In genomic region chr19:47157455-47158321, GRCh38 we compare ENCODE assay signal across 8 cellular contexts. TPM values are rescaled to one million over a fixed set of nuclear protein-coding genes. Genes with fewer than 3 reads are reported as not detected.
DNase-seq lines count a peak whose midpoint lies in the region; ATAC-seq and TF ChIP-seq lines count a peak whose summit lies in the region.

No MANE protein-coding gene starts in this region.

- WGBS in heart right ventricle, 2 donors = 15 to 17% methylated on average over 10 of the region's 10 CpGs

- POLR2A ChIA-PET in activated naive CD8-positive, alpha-beta T cell treated with anti-CD3 and anti-CD28 coated beads, Interleukin-2, amount 10 ng/mL, durations not matched to agents 7 days and 5 days (lab: Charles Lee) = interaction anchor here (0.6 to 6.3 kb wide), 9 partner anchors 12 to 369 kb away, joined by 3 to 41 read pairs (median 22); partner anchors contain the start of genes SLC1A5 and ZC3H4

- H3K4me3 ChIP-seq in NB4 (ENCODE audit: low read depth, low read length) = no peak overlapping the region
- H3K4me3 ChIP-seq in heart right ventricle = peak overlapping the region in 3 of 10 donors; percentile 1 to 11 (median 5)

- peak overlapping the region; percentile 63 to 95 (median 85) for H3K27ac ChIP-seq in heart right ventricle

- peaks cover 15 to 74% (median 50%) of the 10 kb centered on the region in 9 donors for H3K4me1 ChIP-seq in heart right ventricle

- H3K27me3 Mint-ChIP-seq in activated naive CD8-positive, alpha-beta T cell treated with anti-CD3 and anti-CD28 coated beads, Interleukin-2, amount 10 ng/mL, durations not matched to agents 7 days and 5 days = no peaks in the 10 kb centered on the region
- no peaks in the 10 kb centered on the region for H3K27me3 Mint-ChIP-seq in progenitor cell of endocrine pancreas

- H3K36me3 ChIP-seq in heart right ventricle = peaks cover 0 to 81% (median 23%) of the 10 kb centered on the region in 9 donors

- H3K9me3 Mint-ChIP-seq in activated naive CD8-positive, alpha-beta T cell treated with anti-CD3 and anti-CD28 coated beads, Interleukin-2, amount 10 ng/mL, durations not matched to agents 7 days and 5 days = no peaks in the 10 kb centered on the region
- no peaks in the 10 kb centered on the region for H3K9me3 Mint-ChIP-seq in progenitor cell of endocrine pancreas (ENCODE audit: low read depth)

- intact Hi-C loops in heart right ventricle (cut with DNase I) = loop anchor here in 3 of 10 donors (5.0 kb wide), 2 partner anchors 35 to 45 kb away; no protein-coding TSS in a partner anchor

- peaks cover 39% of the 10 kb centered on the region for H3K4me1 Mint-ChIP-seq in activated naive CD8-positive, alpha-beta T cell treated with anti-CD3 and anti-CD28 coated beads, Interleukin-2, amount 10 ng/mL, durations not matched to agents 7 days and 5 days
- peaks cover 44% of the 10 kb centered on the region for H3K4me1 Mint-ChIP-seq in progenitor cell of endocrine pancreas (ENCODE audit: low read depth)

- H3K27ac Mint-ChIP-seq in activated naive CD8-positive, alpha-beta T cell treated with anti-CD3 and anti-CD28 coated beads, Interleukin-2, amount 10 ng/mL, durations not matched to agents 7 days and 5 days = peak overlapping the region; percentile 86
- peak overlapping the region; percentile 96 for H3K27ac Mint-ChIP-seq in progenitor cell of endocrine pancreas

- ATAC-seq in activated naive CD8-positive, alpha-beta T cell treated with anti-CD3 and anti-CD28 coated beads, Interleukin-2, amount 10 ng/mL, durations not matched to agents 7 days and 5 days (ENCODE audit: low read depth) = peak; percentile 19
- ATAC-seq in heart right ventricle = peak; percentile 78 to 90 (median 81)
- ATAC-seq in HG03045 (IDR thresholded peaks at IDR 0.05; ENCODE audit: unreplicated experiment) = no peak
- ATAC-seq in GM18505 (IDR thresholded peaks at IDR 0.05; ENCODE audit: unreplicated experiment) = no peak

- no peak for TF ChIP-seq CTCF in NB4 (IDR thresholded peaks at IDR 0.05; ENCODE audit: low read depth, low read length)
- TF ChIP-seq CTCF in heart right ventricle (IDR thresholded peaks at IDR 0.05) = peak in 1 of 9 donors; percentile 20
- peak; percentile 32 for TF ChIP-seq CTCF in progenitor cell of endocrine pancreas (IDR thresholded peaks at IDR 0.05; ENCODE audit: unreplicated experiment)

- H3K9me3 ChIP-seq in heart right ventricle = no peaks in the 10 kb centered on the region

- peak; percentile 88 for DNase-seq in EH (ENCODE audit: low read depth)
- peak; percentile 91 for DNase-seq in NB4 (ENCODE audit: low read depth)
- no peak for DNase-seq in activated naive CD8-positive, alpha-beta T cell treated with anti-CD3 and anti-CD28 coated beads, Interleukin-2, amount 10 ng/mL, durations not matched to agents 7 days and 5 days
- DNase-seq in heart right ventricle = peak; percentile 42 to 68
- peak; percentile 11 for DNase-seq in progenitor cell of endocrine pancreas (ENCODE audit: low spot score, unreplicated experiment)
- DNase-seq in mesenteric fat pad (ENCODE audit: low spot score) = no peak

- H3K27me3 ChIP-seq in heart right ventricle = no peaks in the 10 kb centered on the region

- H3K36me3 Mint-ChIP-seq in activated naive CD8-positive, alpha-beta T cell treated with anti-CD3 and anti-CD28 coated beads, Interleukin-2, amount 10 ng/mL, durations not matched to agents 7 days and 5 days = peaks cover 33% of the 10 kb centered on the region
- peaks cover 32% of the 10 kb centered on the region for H3K36me3 Mint-ChIP-seq in progenitor cell of endocrine pancreas (ENCODE audit: insufficient read depth)

- peak overlapping the region; percentile 73 for H3K4me3 Mint-ChIP-seq in activated naive CD8-positive, alpha-beta T cell treated with anti-CD3 and anti-CD28 coated beads, Interleukin-2, amount 10 ng/mL, durations not matched to agents 7 days and 5 days
- H3K4me3 Mint-ChIP-seq in progenitor cell of endocrine pancreas (ENCODE audit: low read depth) = peak overlapping the region; percentile 12

- TF ChIP-seq POLR2A in NB4 (IDR thresholded peaks at IDR 0.05; ENCODE audit: extremely low read depth, insufficient read length) (no peak), GM18505 (IDR thresholded peaks at IDR 0.05; ENCODE audit: borderline replicate concordance, extremely low read depth, insufficient read depth, insufficient read length) (no peak)

RNA-seq across cellular contexts. Expression of gene SAE1, which starts 27.1 kb away (rescaled TPM):
- total RNA-seq in activated naive CD8-positive, alpha-beta T cell treated with anti-CD3 and anti-CD28 coated beads, Interleukin-2, amount 10 ng/mL, durations not matched to agents 7 days and 5 days = 100 to 1,000 TPM; 108 to 114 TPM
- total RNA-seq in heart right ventricle (10 to 100 TPM; 32.5 to 53.3 (median 45.5) TPM), progenitor cell of endocrine pancreas (172 and 173 TPM in 2 replicates), mesenteric fat pad (59.3 TPM)
- 10 to 100 TPM; 11.9 to 60.2 TPM for polyA plus RNA-seq in heart right ventricle

RNA-seq across cellular contexts. Expression of gene ZC3H4, which starts 44.1 kb away (rescaled TPM):
- 10 to 100 TPM; 84.3 to 86.0 TPM for total RNA-seq in activated naive CD8-positive, alpha-beta T cell treated with anti-CD3 and anti-CD28 coated beads, Interleukin-2, amount 10 ng/mL, durations not matched to agents 7 days and 5 days
- total RNA-seq in heart right ventricle (10 to 100 TPM; 19.5 to 32.8 (median 26.1) TPM), progenitor cell of endocrine pancreas (90.6 and 94.7 TPM in 2 replicates), mesenteric fat pad (30.2 TPM)
- polyA plus RNA-seq in heart right ventricle = 10 to 100 TPM in 1 of 2 donors, 1 to 10 TPM in 1; 4.5 to 13.8 TPM

Comparison
In these comparisons a context has a peak if more than half of its experiments do, and no peak if none do; other contexts are left out.
1. DNase-seq: peak in EH (single experiment), NB4 (single experiment), heart right ventricle (2 of 2) and progenitor cell of endocrine pancreas (single experiment); none in activated naive CD8-positive, alpha-beta T cell treated with anti-CD3 and anti-CD28 coated beads, Interleukin-2, amount 10 ng/mL, durations not matched to agents 7 days and 5 days (single experiment) and mesenteric fat pad (single experiment).
2. ATAC-seq: peak in activated naive CD8-positive, alpha-beta T cell treated with anti-CD3 and anti-CD28 coated beads, Interleukin-2, amount 10 ng/mL, durations not matched to agents 7 days and 5 days (single experiment) and heart right ventricle (8 of 8); none in HG03045 (single experiment) and GM18505 (single experiment).